ENCODE assay signal across 8 cellular contexts in the genomic region with DNA sequence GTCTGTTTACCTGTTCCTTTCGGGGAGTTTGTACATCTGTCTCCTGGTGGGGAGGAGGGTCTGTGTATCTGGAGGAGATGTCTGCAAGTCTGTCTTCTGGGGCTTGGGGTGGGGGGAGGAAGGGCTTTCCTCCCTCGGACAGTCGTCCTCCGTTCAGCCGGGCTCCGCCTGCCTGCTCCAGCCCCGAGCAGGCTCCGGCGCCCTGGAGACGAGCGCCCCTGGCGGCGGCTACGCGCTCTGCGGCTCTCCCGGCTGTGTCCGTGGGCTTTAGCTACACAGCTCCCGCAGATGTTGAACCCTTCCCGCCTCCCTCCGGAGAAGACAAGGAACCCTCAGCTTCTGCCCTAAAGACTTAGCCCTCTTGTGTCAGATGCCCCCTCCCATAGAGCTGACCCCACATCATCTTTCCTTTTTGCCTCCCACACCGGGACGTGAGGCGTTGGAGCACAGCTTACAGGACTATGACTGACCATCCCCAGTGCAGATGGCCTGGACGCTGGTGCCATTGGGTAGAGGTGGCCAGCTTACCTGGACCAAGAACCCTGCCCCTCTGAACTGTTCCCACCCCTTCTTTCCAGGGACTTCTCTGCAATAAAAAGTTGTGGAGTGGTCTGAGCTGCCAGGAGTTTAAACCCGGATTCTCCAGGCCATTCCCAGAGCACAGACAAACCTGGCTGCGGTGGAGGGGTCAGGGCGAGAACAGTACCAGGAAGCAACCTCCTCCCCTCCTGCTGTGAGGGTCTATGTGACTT. TPM values are rescaled to one million over a fixed set of nuclear protein-coding genes. Genes with fewer than 3 reads are reported as not detected.
DNase-seq lines count a peak whose midpoint lies in the region; ATAC-seq, FAIRE-seq and TF ChIP-seq lines count a peak whose summit lies in the region.

No MANE protein-coding gene starts in this region.

- H3K27me3 ChIP-seq in neutrophil, result peaks cover 62% of the 10 kb centered on the region

- ATAC-seq in A549 (peak; percentile 31 to 49), GM18502 (IDR thresholded peaks at IDR 0.05; ENCODE audit: poor library complexity, unreplicated experiment) (peak; percentile 65)

- FAIRE-seq in A549 (lab: Jason Lieb, UNC), result peak; percentile 18

- POLR2A ChIA-PET in A549 (lab: Yijun Ruan, JAX), result interaction anchor here (0.7 to 11.7 kb wide), 12 partner anchors 8 to 595 kb away, joined by 3 to 383 read pairs (median 7); a partner anchor contains a TSS

- H3K4me1 ChIP-seq in A549, result peaks cover 70% of the 10 kb centered on the region
- no peaks in the 10 kb centered on the region for H3K4me1 ChIP-seq in neutrophil (ENCODE audit: control insufficient read depth in 1 of 2, insufficient read depth in 1 of 2, low read depth in 1 of 2, low read length in 1 of 2)

- no peak for TF ChIP-seq EP300 in A549 (IDR thresholded peaks at IDR 0.05)

- H3K9me3 ChIP-seq in A549, result no peaks in the 10 kb centered on the region
- H3K9me3 ChIP-seq in neutrophil, result no peaks in the 10 kb centered on the region

- DNase-seq in A549 (ENCODE audit: low read depth in 1 of 2, low spot score in 1 of 2), result peak; percentile 87 to 92
- peak in 58 of 76 experiments; percentile 3 to 72 (median 40) for DNase-seq in HUDEP-2 (lab: John Stamatoyannopoulos, UW; ENCODE audit: unreplicated experiment in 76 of 76)
- peak; percentile 48 for DNase-seq in RPMI7951 (ENCODE audit: low read depth)
- peak; percentile 54 for DNase-seq in activated T-helper 9 cell treated with anti-CD3 and anti-CD28 coated beads, Interleukin-2, amount 50 U/mL, for 16 hours (ENCODE audit: low read depth)
- peak; percentile 38 for DNase-seq in foreskin melanocyte
- DNase-seq in substantia nigra (lab: John Stamatoyannopoulos, UW), result peak in 44 of 49 donors; percentile 6 to 85 (median 62)

- peak; percentile 85 to 89 for TF ChIP-seq RAD21 in A549 (conservative IDR thresholded peaks at IDR 0.05 in 1 of 2, IDR thresholded peaks at IDR 0.05 in 1 of 2)

- 8% methylated on average over 28 of the region's 28 CpGs for WGBS in A549 (ENCODE audit: missing lambda C conversion rate)

- H3K4me2 ChIP-seq in A549, result peak overlapping the region; percentile 84

- no peaks in the 10 kb centered on the region for H3K36me3 ChIP-seq in neutrophil

- peak overlapping the region; percentile 33; the same call in 2 of the 3 replicates for H3K4me3 ChIP-seq in A549
- H3K4me3 ChIP-seq in neutrophil (ENCODE audit: low read depth in 1 of 2, low read length in 1 of 2), result no peak overlapping the region

- TF ChIP-seq CTCF in A549 (IDR thresholded peaks at IDR 0.05) (peak; percentile 96), neutrophil (IDR thresholded peaks at IDR 0.05) (peak; percentile 70)

- CTCF ChIA-PET in A549 (lab: Yijun Ruan, JAX), result interaction anchor here (0.7 to 15.3 kb wide), 50 partner anchors 8 to 606 kb away, joined by 3 to 387 read pairs (median 6); a partner anchor contains a TSS

- TF ChIP-seq POLR2A in A549 (IDR thresholded peaks at IDR 0.05; ENCODE audit: low read length), result no peak

- H3K27ac ChIP-seq in A549 (peak overlapping the region; percentile 96 to 100), neutrophil (no peak overlapping the region), substantia nigra (ENCODE audit: low read depth, low read length, poor library complexity, severe bottlenecking) (no peak overlapping the region)

TF ChIP-seq in A549, 52 proteins besides CTCF, POLR2A, EP300 and RAD21 (continues in another document):
- no peak for TF ChIP-seq FOSL2 (IDR thresholded peaks at IDR 0.05)
- TF ChIP-seq FOSL2 (CRISPR knock-in tag; IDR thresholded peaks at IDR 0.05), result peak; percentile 48
- TF ChIP-seq ZNF302 (CRISPR knock-in tag; IDR thresholded peaks at IDR 0.05), result peak; percentile 90
- TF ChIP-seq RARB (CRISPR knock-in tag; IDR thresholded peaks at IDR 0.05), result peak; percentile 44; the same call in 1 of the 2 replicates
- peak; percentile 76 for TF ChIP-seq HEYL (CRISPR knock-in tag; IDR thresholded peaks at IDR 0.05)
- TF ChIP-seq NR3C1 (IDR thresholded peaks at IDR 0.05), result no peak
- no peak for TF ChIP-seq CBX8 (IDR thresholded peaks at IDR 0.05)
- peak; percentile 97 for TF ChIP-seq EHF (CRISPR knock-in tag; IDR thresholded peaks at IDR 0.05)
- peak; percentile 98 for TF ChIP-seq HOXB13 (CRISPR knock-in tag; IDR thresholded peaks at IDR 0.05; ENCODE audit: low read depth)
- TF ChIP-seq TP53 (CRISPR knock-in tag; IDR thresholded peaks at IDR 0.05), result peak; percentile 89
- peak; percentile 80 for TF ChIP-seq SMC3 (IDR thresholded peaks at IDR 0.05)
- peak; percentile 96 for TF ChIP-seq FOSB (CRISPR knock-in tag; IDR thresholded peaks at IDR 0.05)
- TF ChIP-seq, protein P1, sequence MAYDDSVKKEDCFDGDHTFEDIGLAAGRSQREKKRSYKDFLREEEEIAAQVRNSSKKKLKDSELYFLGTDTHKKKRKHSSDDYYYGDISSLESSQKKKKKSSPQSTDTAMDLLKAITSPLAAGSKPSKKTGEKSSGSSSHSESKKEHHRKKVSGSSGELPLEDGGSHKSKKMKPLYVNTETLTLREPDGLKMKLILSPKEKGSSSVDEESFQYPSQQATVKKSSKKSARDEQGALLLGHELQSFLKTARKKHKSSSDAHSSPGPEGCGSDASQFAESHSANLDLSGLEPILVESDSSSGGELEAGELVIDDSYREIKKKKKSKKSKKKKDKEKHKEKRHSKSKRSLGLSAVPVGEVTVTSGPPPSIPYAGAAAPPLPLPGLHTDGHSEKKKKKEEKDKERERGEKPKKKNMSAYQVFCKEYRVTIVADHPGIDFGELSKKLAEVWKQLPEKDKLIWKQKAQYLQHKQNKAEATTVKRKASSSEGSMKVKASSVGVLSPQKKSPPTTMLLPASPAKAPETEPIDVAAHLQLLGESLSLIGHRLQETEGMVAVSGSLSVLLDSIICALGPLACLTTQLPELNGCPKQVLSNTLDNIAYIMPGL (CRISPR knock-in tag; IDR thresholded peaks at IDR 0.05; ENCODE audit: borderline replicate concordance), result peak; percentile 75
- peak; percentile 92 for TF ChIP-seq ZSCAN20 (CRISPR knock-in tag; IDR thresholded peaks at IDR 0.05)
- no peak for TF ChIP-seq EHMT2 (IDR thresholded peaks at IDR 0.05; ENCODE audit: low read depth)
- TF ChIP-seq, protein P2, sequence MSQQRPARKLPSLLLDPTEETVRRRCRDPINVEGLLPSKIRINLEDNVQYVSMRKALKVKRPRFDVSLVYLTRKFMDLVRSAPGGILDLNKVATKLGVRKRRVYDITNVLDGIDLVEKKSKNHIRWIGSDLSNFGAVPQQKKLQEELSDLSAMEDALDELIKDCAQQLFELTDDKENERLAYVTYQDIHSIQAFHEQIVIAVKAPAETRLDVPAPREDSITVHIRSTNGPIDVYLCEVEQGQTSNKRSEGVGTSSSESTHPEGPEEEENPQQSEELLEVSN (IDR thresholded peaks at IDR 0.05; ENCODE audit: borderline replicate concordance, low read depth), result peak; percentile 76
- TF ChIP-seq, protein P3, sequence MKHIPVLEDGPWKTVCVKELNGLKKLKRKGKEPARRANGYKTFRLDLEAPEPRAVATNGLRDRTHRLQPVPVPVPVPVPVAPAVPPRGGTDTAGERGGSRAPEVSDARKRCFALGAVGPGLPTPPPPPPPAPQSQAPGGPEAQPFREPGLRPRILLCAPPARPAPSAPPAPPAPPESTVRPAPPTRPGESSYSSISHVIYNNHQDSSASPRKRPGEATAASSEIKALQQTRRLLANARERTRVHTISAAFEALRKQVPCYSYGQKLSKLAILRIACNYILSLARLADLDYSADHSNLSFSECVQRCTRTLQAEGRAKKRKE (CRISPR knock-in tag; IDR thresholded peaks at IDR 0.05; ENCODE audit: low read depth), result peak; percentile 96
- peak; percentile 96; the same call in 1 of the 2 replicates for TF ChIP-seq HOXB5 (CRISPR knock-in tag; IDR thresholded peaks at IDR 0.05)
- no peak for TF ChIP-seq NFE2L2 (conservative IDR thresholded peaks at IDR 0.05; ENCODE audit: low read length)
- peak; percentile 96 for TF ChIP-seq TFCP2L1 (CRISPR knock-in tag; IDR thresholded peaks at IDR 0.05)
- no peak for TF ChIP-seq RNF2 (IDR thresholded peaks at IDR 0.05; ENCODE audit: borderline replicate concordance, low read depth)
- TF ChIP-seq, protein P4, sequence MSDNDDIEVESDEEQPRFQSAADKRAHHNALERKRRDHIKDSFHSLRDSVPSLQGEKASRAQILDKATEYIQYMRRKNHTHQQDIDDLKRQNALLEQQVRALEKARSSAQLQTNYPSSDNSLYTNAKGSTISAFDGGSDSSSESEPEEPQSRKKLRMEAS (IDR thresholded peaks at IDR 0.05), result peak; percentile 85

RNA-seq across cellular contexts. Expression of a gene that starts 4.7 kb away (rescaled TPM):
- polyA plus RNA-seq in A549 (2011; rRNA removed) (23.5 and 43.0 TPM in 2 replicates), A549 (2017; fragmentation: RNase III; extraction: RNeasy Plus Mini Kit Qiagen cat#74134 plus additional on column Dnase treatment) (331 to 441 TPM (median 378 TPM) in 3 replicates)
- polyA plus RNA-seq in A549 (2012; cell fraction: cytosol; rRNA removed), result 10.6 and 13.1 TPM in 2 replicates
- polyA plus RNA-seq in A549 (2012; cell fraction: nucleus; rRNA removed), result 73.1 and 148 TPM in 2 replicates
- polyA minus RNA-seq in A549 (2011; rRNA and poly(A)+ RNA removed), result 4.4 and 5.3 TPM in 2 replicates
- 0.10 and 0.48 TPM in 2 replicates for total RNA-seq in RPMI7951 (2014; rRNA removed; shearing (Covaris generic))

RNA-seq across cellular contexts. Expression of a gene that starts 12.2 kb away (rescaled TPM):
- 1,799 and 1,935 TPM in 2 replicates for polyA plus RNA-seq in A549 (2011; rRNA removed)
- polyA plus RNA-seq in A549 (2012; cell fraction: cytosol; rRNA removed), result 4,307 and 4,853 TPM in 2 replicates
- 4,173 and 4,472 TPM in 2 replicates for polyA plus RNA-seq in A549 (2012; cell fraction: nucleus; rRNA removed)
- polyA plus RNA-seq in A549 (2017; fragmentation: RNase III; extraction: RNeasy Plus Mini Kit Qiagen cat#74134 plus additional on column Dnase treatment), result 3,419 to 3,643 TPM (median 3,445 TPM) in 3 replicates
- 632 and 835 TPM in 2 replicates for polyA minus RNA-seq in A549 (2011; rRNA and poly(A)+ RNA removed)
- 0.72 and 0.88 TPM in 2 replicates for total RNA-seq in RPMI7951 (2014; rRNA removed; shearing (Covaris generic))

RNA-seq across cellular contexts. Expression of a gene that starts 42.1 kb away (rescaled TPM):
- 11.6 and 20.4 TPM in 2 replicates for polyA plus RNA-seq in A549 (2011; rRNA removed)
- polyA plus RNA-seq in A549 (2012; cell fraction: cytosol; rRNA removed), result 2.3 TPM in 2 replicates
- polyA plus RNA-seq in A549 (2012; cell fraction: nucleus; rRNA removed), result 1.4 and 1.8 TPM in 2 replicates
- polyA plus RNA-seq in A549 (2017; fragmentation: RNase III; extraction: RNeasy Plus Mini Kit Qiagen cat#74134 plus additional on column Dnase treatment), result 43.3 to 52.1 TPM (median 44.8 TPM) in 3 replicates
- 3.5 and 4.8 TPM in 2 replicates for polyA minus RNA-seq in A549 (2011; rRNA and poly(A)+ RNA removed)
- not detected in 2 replicates for total RNA-seq in RPMI7951 (2014; rRNA removed; shearing (Covaris generic))

RNA-seq across cellular contexts. Expression of a gene that starts 46.1 kb away (rescaled TPM):
- polyA plus RNA-seq in A549 (2011; rRNA removed) (2,033 and 2,623 TPM in 2 replicates), A549 (2017; fragmentation: RNase III; extraction: RNeasy Plus Mini Kit Qiagen cat#74134 plus additional on column Dnase treatment) (3,055 to 3,652 TPM (median 3,189 TPM) in 3 replicates)
- polyA plus RNA-seq in A549 (2012; cell fraction: cytosol; rRNA removed), result 5,680 and 6,103 TPM in 2 replicates
- 6,979 and 9,418 TPM in 2 replicates for polyA plus RNA-seq in A549 (2012; cell fraction: nucleus; rRNA removed)
- 2,472 and 2,922 TPM in 2 replicates for polyA minus RNA-seq in A549 (2011; rRNA and poly(A)+ RNA removed)
- total RNA-seq in RPMI7951 (2014; rRNA removed; shearing (Covaris generic)), result 0.68 and 2.3 TPM in 2 replicates

Comparison
In these comparisons a context has a peak if more than half of its experiments do, and no peak if none do; other contexts are left out.
1. DNase-seq: peak in every context shown above with its lines; median percentile 90 in A549; 62 in substantia nigra; 54 in activated T-helper 9 cell treated with anti-CD3 and anti-CD28 coated beads, Interleukin-2, amount 50 U/mL, for 16 hours; 48 in RPMI7951; 40 in HUDEP-2; 38 in foreskin melanocyte.
2. H3K27ac ChIP-seq: peak in A549 (2 of 2); none in neutrophil (single experiment) and substantia nigra (single experiment).